7 cellular contexts compared by ENCODE assay signal in genomic region chr14:73714656-73715081, GRCh38. TPM values are rescaled to one million over a fixed set of nuclear protein-coding genes. Genes with fewer than 3 reads are reported as not detected.
DNase-seq lines count a peak whose midpoint lies in the region; ATAC-seq and TF ChIP-seq lines count a peak whose summit lies in the region.

No MANE protein-coding gene starts in this region.

- no peak for DNase-seq in GM12865 (ENCODE audit: low read depth)
- DNase-seq in WERI-Rb-1, result no peak
- no peak for DNase-seq in right cardiac atrium
- no peak for DNase-seq in stimulated activated naive CD8-positive, alpha-beta T cell treated with anti-CD3 and anti-CD28 coated beads, Interleukin-15, amount 100 ng/mL, for 72 hours
- no peak for DNase-seq in globus pallidus (ENCODE audit: low spot score)

- no peaks in the 10 kb centered on the region for H3K9me3 Mint-ChIP-seq in stimulated activated naive CD8-positive, alpha-beta T cell treated with anti-CD3 and anti-CD28 coated beads, Interleukin-15, amount 100 ng/mL, for 72 hours

- peaks cover 24% of the 10 kb centered on the region for H3K4me1 Mint-ChIP-seq in stimulated activated naive CD8-positive, alpha-beta T cell treated with anti-CD3 and anti-CD28 coated beads, Interleukin-15, amount 100 ng/mL, for 72 hours

- H3K4me1 ChIP-seq in right cardiac atrium (ENCODE audit: control insufficient read depth, insufficient read depth, low read length), result no peaks in the 10 kb centered on the region

- peaks cover 17% of the 10 kb centered on the region; the same call in 1 of the 2 replicates for H3K36me3 ChIP-seq in WERI-Rb-1

- H3K27me3 ChIP-seq in WERI-Rb-1 (ENCODE audit: insufficient read depth, low read depth, severe bottlenecking) (no peaks in the 10 kb centered on the region), right cardiac atrium (ENCODE audit: control insufficient read depth, insufficient read depth) (no peaks in the 10 kb centered on the region)

- no peaks in the 10 kb centered on the region for H3K9me3 ChIP-seq in WERI-Rb-1 (ENCODE audit: severe bottlenecking)
- no peaks in the 10 kb centered on the region for H3K9me3 ChIP-seq in right cardiac atrium (ENCODE audit: control insufficient read depth, low read length)

- ATAC-seq in HG03159 (IDR thresholded peaks at IDR 0.05; ENCODE audit: unreplicated experiment) (peak; percentile 6), right cardiac atrium (no peak), GM19467 (IDR thresholded peaks at IDR 0.05; ENCODE audit: unreplicated experiment) (no peak)
- no peak for ATAC-seq in stimulated activated naive CD8-positive, alpha-beta T cell treated with anti-CD3 and anti-CD28 coated beads, Interleukin-15, amount 100 ng/mL, for 72 hours

- WGBS in right cardiac atrium, result 52% methylated on average over 7 of the region's 7 CpGs

- no peaks in the 10 kb centered on the region for H3K27me3 Mint-ChIP-seq in stimulated activated naive CD8-positive, alpha-beta T cell treated with anti-CD3 and anti-CD28 coated beads, Interleukin-15, amount 100 ng/mL, for 72 hours

- intact Hi-C loops in right cardiac atrium (cut with DNase I), result no loop called here

- H3K4me3 ChIP-seq in GM12865 (ENCODE audit: low read depth, low read length) (peak overlapping the region; percentile 26; the same call in 1 of the 2 replicates), WERI-Rb-1 (ENCODE audit: low read depth, low read length) (peak overlapping the region; percentile 34), right cardiac atrium (ENCODE audit: low read length) (peak overlapping the region; percentile 51)

- no peak for TF ChIP-seq CTCF in GM12865 (IDR thresholded peaks at IDR 0.05; ENCODE audit: insufficient read depth, low read depth, low read length, missing control alignments)
- no peak for TF ChIP-seq CTCF in WERI-Rb-1 (IDR thresholded peaks at IDR 0.05; ENCODE audit: low read depth, low read length)

- H3K4me3 Mint-ChIP-seq in stimulated activated naive CD8-positive, alpha-beta T cell treated with anti-CD3 and anti-CD28 coated beads, Interleukin-15, amount 100 ng/mL, for 72 hours, result peak overlapping the region; percentile 59 to 60

- H3K27ac ChIP-seq in WERI-Rb-1, result peak overlapping the region; percentile 36
- no peak overlapping the region for H3K27ac ChIP-seq in right cardiac atrium (ENCODE audit: low read length)

- H3K27ac Mint-ChIP-seq in stimulated activated naive CD8-positive, alpha-beta T cell treated with anti-CD3 and anti-CD28 coated beads, Interleukin-15, amount 100 ng/mL, for 72 hours, result peak overlapping the region; percentile 21 to 86

RNA-seq across cellular contexts. Expression of gene PNMA1, which starts 0.5 kb away (rescaled TPM):
- total RNA-seq in right cardiac atrium, result 10 to 100 TPM; 25.6 to 36.3 (median 30.0) TPM
- 18.0 TPM for polyA plus RNA-seq in right cardiac atrium
